17 cellular contexts compared by ENCODE assay signal in the genomic region with DNA sequence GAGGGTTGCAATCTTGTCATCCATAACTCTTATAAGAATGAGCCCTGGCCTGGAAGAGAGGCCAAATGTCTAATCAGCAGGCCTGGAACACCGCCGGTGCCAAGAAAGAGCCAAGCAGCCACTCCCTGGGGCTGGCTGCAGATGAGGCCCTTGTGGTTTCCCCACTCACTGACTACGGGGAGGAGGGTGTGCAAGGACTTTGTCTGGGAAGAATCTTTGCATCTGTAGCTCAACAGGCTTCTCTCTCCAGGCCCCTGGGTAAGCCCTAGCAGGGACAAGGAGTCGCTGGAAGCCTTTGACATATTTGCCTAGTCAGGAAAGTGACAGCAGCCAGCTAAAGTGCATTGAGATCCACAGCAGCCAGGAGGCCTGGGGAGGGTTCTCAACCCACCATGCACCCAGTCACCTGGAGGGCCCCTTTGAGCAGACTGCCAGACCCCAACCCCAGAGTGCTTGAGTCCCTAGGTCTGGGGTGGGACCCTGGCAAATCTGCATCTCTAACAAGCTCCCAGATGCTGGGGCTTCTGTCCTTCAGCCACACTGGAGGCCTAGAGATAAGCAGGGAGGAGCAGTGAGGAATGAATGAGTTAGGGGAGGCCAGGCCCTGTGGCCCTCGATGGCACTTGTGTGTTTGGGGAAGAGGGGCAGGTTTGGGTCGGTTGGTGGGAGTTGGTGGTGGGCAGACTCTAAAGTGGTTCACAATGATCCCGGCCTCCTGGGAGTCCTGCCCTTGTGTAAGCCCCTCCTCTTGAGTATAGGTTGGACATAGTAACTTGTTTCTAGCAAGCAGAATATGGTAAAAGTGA. TPM values are rescaled to one million over a fixed set of nuclear protein-coding genes. Genes with fewer than 3 reads are reported as not detected.
A peak's percentile ranks its signal among the peaks of the same experiment; 100 is the strongest.
DNase-seq lines count a peak whose midpoint lies in the region; ATAC-seq and TF ChIP-seq lines count a peak whose summit lies in the region.
"Had no signal": no experiment of that assay in that cellular context is flagged by ENCODE, and none has a peak within 500 bp of the region (broad histone marks: within the 10 kb centered on the region; RNA-seq: fewer than 3 reads in every experiment).

No MANE protein-coding gene starts in this region.

- H3K27ac Mint-ChIP-seq in IgD-negative memory B cell (peak overlapping the region in 2 of 3 donors; percentile 13 to 51), MCF 10A (ENCODE audit: low read depth, unreplicated experiment) (no peak overlapping the region)
- H3K27ac Mint-ChIP-seq in stimulated activated naive B cell treated with anti-CD40 and anti-IgM and Interleukin-4, amounts not matched to agents 10 μg/mL and 1 μg/mL and 100 μg/mL, for 72 hours, result no peak overlapping the region

- H3K4me3 Mint-ChIP-seq in IgD-negative memory B cell (no peak overlapping the region), MCF 10A (ENCODE audit: unreplicated experiment) (no peak overlapping the region)
- H3K4me3 Mint-ChIP-seq in stimulated activated naive B cell treated with anti-CD40 and anti-IgM and Interleukin-4, amounts not matched to agents 10 μg/mL and 1 μg/mL and 100 μg/mL, for 72 hours, result no peak overlapping the region
- H3K4me3 Mint-ChIP-seq: activated T-cell treated with anti-CD3 and anti-CD28 coated beads, Interleukin-2, amount 50 U/mL, for 4 hours had no signal

- H3K36me3 Mint-ChIP-seq in IgD-negative memory B cell (peaks cover 2% of the 10 kb centered on the region), MCF 10A (ENCODE audit: insufficient read depth, unreplicated experiment) (no peaks in the 10 kb centered on the region)
- no peaks in the 10 kb centered on the region for H3K36me3 Mint-ChIP-seq in stimulated activated naive B cell treated with anti-CD40 and anti-IgM and Interleukin-4, amounts not matched to agents 10 μg/mL and 1 μg/mL and 100 μg/mL, for 72 hours

- H3K4me3 ChIP-seq in AG10803 (ENCODE audit: low read length), result no peak overlapping the region
- H3K4me3 ChIP-seq in mucosa of descending colon, result no peak overlapping the region
- H3K4me3 ChIP-seq: thoracic aorta had no signal

- H3K36me3 ChIP-seq in mucosa of descending colon (ENCODE audit: low read depth), result no peaks in the 10 kb centered on the region
- H3K36me3 ChIP-seq: thoracic aorta had no signal

- no TSS peak for BruUV-seq in MCF 10A (replicated peaks; lab: Mats Ljungman, UMichigan)

- POLR2A ChIA-PET in MCF 10A (lab: Yijun Ruan, JAX), result no interaction called here

- no peaks in the 10 kb centered on the region for H3K4me1 ChIP-seq in mucosa of descending colon (ENCODE audit: low read depth)

- ATAC-seq in mucosa of descending colon, result no peak
- ATAC-seq in stimulated activated naive B cell treated with anti-CD40 and anti-IgM and Interleukin-4, amounts not matched to agents 10 μg/mL and 1 μg/mL and 100 μg/mL, for 72 hours (replicated peaks), result no peak
- ATAC-seq: activated T-cell treated with anti-CD3 and anti-CD28 coated beads, Interleukin-2, amount 50 U/mL, for 4 hours had no signal

- H3K9me3 ChIP-seq in mucosa of descending colon, result no peaks in the 10 kb centered on the region
- H3K9me3 ChIP-seq: thoracic aorta had no signal

- TF ChIP-seq CTCF in AG10803 (conservative IDR thresholded peaks at IDR 0.05; ENCODE audit: low read length) (no peak), mucosa of descending colon (IDR thresholded peaks at IDR 0.05) (no peak), MCF 10A (IDR thresholded peaks at IDR 0.05; ENCODE audit: unreplicated experiment) (no peak)

- TF ChIP-seq POLR2A in erythroblast (IDR thresholded peaks at IDR 0.05; ENCODE audit: low read length), result no peak

- H3K4me1 Mint-ChIP-seq in IgD-negative memory B cell (peaks cover 6 to 8% (median 7%) of the 10 kb centered on the region in 3 donors), MCF 10A (ENCODE audit: insufficient read depth, unreplicated experiment) (no peaks in the 10 kb centered on the region)
- H3K4me1 Mint-ChIP-seq in stimulated activated naive B cell treated with anti-CD40 and anti-IgM and Interleukin-4, amounts not matched to agents 10 μg/mL and 1 μg/mL and 100 μg/mL, for 72 hours, result peaks cover 9 to 21% of the 10 kb centered on the region in 2 donors

- peak; percentile 54 for DNase-seq in AG10803 (ENCODE audit: low read depth)
- peak; percentile 79 to 84 for DNase-seq in erythroblast (lab: John Stamatoyannopoulos, UW)
- peak in 2 of 3 donors; percentile 20 to 40 for DNase-seq in mucosa of descending colon
- DNase-seq in superior temporal gyrus (ENCODE audit: extremely low spot score), result no peak
- DNase-seq in NCI-H2227 (lab: John Stamatoyannopoulos, UW; ENCODE audit: unreplicated experiment), result no peak
- DNase-seq in stimulated activated naive B cell treated with anti-CD40 and anti-IgM and Interleukin-4, amounts not matched to agents 10 μg/mL and 1 μg/mL and 100 μg/mL, for 72 hours, result no peak
- DNase-seq in MCF 10A (ENCODE audit: unreplicated experiment), result no peak
- DNase-seq: ACHN; activated T-cell treated with anti-CD3 and anti-CD28 coated beads, Interleukin-2, amount 50 U/mL, for 4 hours; amygdala; MV-4-11; NCI-H226; stimulated activated CD4-positive, alpha-beta T cell treated with anti-CD3 and anti-CD28 coated beads, Interleukin-12 subunit alpha, Interleukin-12 subunit beta, amount 100 ng/mL, for 4 hours had no signal

- H3K9me3 Mint-ChIP-seq in IgD-negative memory B cell, result peaks cover 1 to 4% (median 2%) of the 10 kb centered on the region in 3 donors
- H3K9me3 Mint-ChIP-seq in stimulated activated naive B cell treated with anti-CD40 and anti-IgM and Interleukin-4, amounts not matched to agents 10 μg/mL and 1 μg/mL and 100 μg/mL, for 72 hours, result peaks cover 2 to 5% of the 10 kb centered on the region in 2 donors
- H3K9me3 Mint-ChIP-seq in MCF 10A (ENCODE audit: unreplicated experiment), result peaks cover 7% of the 10 kb centered on the region

- CTCF ChIA-PET in MCF 10A (lab: Yijun Ruan, JAX), result interaction anchor here (0.6 to 2.1 kb wide), 3 partner anchors 9 to 140 kb away, joined by 3 to 17 read pairs (median 3); no protein-coding TSS in a partner anchor

- H3K27me3 Mint-ChIP-seq in IgD-negative memory B cell (no peaks in the 10 kb centered on the region), MCF 10A (ENCODE audit: insufficient read depth, unreplicated experiment) (no peaks in the 10 kb centered on the region)
- H3K27me3 Mint-ChIP-seq in stimulated activated naive B cell treated with anti-CD40 and anti-IgM and Interleukin-4, amounts not matched to agents 10 μg/mL and 1 μg/mL and 100 μg/mL, for 72 hours, result peaks cover 8 to 16% of the 10 kb centered on the region in 2 donors

- intact Hi-C loops in mucosa of descending colon (cut with DNase I, micrococcal nuclease) (no loop called here), MCF 10A (cut with micrococcal nuclease) (no loop called here)

RNA-seq across cellular contexts. Expression of gene LRTM2, which starts 13.9 kb away (rescaled TPM):
- polyA plus RNA-seq in IgD-negative memory B cell, result not detected
- total RNA-seq in mucosa of descending colon (not detected), MCF 10A (2022) (not detected in 2 replicates)
- total RNA-seq: lung microvascular endothelial cell, OCI-LY7, thoracic aorta had no signal

Comparison
In these comparisons a context has a peak if more than half of its experiments do, and no peak if none do; other contexts are left out.
1. DNase-seq: peak in AG10803 (single experiment), erythroblast (2 of 2) and mucosa of descending colon (2 of 3); none in superior temporal gyrus (single experiment), NCI-H2227 (single experiment), stimulated activated naive B cell treated with anti-CD40 and anti-IgM and Interleukin-4, amounts not matched to agents 10 μg/mL and 1 μg/mL and 100 μg/mL, for 72 hours (single experiment) and MCF 10A (single experiment).
2. H3K27ac Mint-ChIP-seq: peak in IgD-negative memory B cell (2 of 3); none in stimulated activated naive B cell treated with anti-CD40 and anti-IgM and Interleukin-4, amounts not matched to agents 10 μg/mL and 1 μg/mL and 100 μg/mL, for 72 hours (single experiment) and MCF 10A (single experiment).